ENCODE assay signal across 28 cellular contexts in the genomic region with DNA sequence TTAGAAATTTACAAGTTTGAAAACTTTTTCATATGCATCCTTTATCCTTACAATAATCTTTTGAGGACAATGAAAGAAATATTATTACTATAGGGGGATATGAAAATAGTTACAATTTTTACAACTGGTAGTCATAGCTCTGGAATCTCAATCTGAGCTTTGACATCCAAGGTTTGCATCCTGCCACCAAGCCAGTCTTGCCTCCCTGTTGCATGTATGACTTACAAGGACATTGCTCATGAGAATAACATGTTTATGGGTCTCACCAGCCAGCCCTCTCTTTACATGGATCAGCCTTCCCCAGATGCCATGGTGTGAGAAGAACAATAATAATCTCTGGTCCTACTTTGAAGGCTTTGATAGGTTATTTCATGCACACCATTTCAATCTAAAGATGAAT.
"Had no signal": no experiment of that assay in that cellular context is flagged by ENCODE, and none has a peak within 500 bp of the region (broad histone marks: within the 10 kb centered on the region; RNA-seq: fewer than 3 reads in every experiment).

No MANE protein-coding gene starts in this region.

- H3K27ac Mint-ChIP-seq: activated CD4-positive, alpha-beta memory T cell treated with anti-CD3 and anti-CD28 coated beads, Interleukin-2, amount 10 ng/mL, durations not matched to agents 7 days and 5 days; activated CD4-positive, alpha-beta T cell treated with anti-CD3 and anti-CD28 coated beads, Interleukin-2, amount 10 ng/mL, durations not matched to agents 7 days and 5 days; activated CD8-positive, alpha-beta memory T cell treated with anti-CD3 and anti-CD28 coated beads, Interleukin-2, amount 10 ng/mL, durations not matched to agents 7 days and 5 days; activated naive CD4-positive, alpha-beta T cell treated with anti-CD3 and anti-CD28 coated beads, Interleukin-2, amount 50 U/mL, for 72 hours; activated T-cell treated with anti-CD3 and anti-CD28 coated beads, Interleukin-2, amount 50 U/mL, for 72 hours; neural progenitor cell; T-helper 1 cell treated with Interleukin-12 subunit alpha and Interleukin-12 subunit beta and Interleukin-4 antibody, amounts not matched to agents 30 μg/mL and 1 μg/mL, for 36 hours had no signal

- H3K36me3 Mint-ChIP-seq: neural progenitor cell had no signal

- H3K9me3 Mint-ChIP-seq: activated CD4-positive, alpha-beta memory T cell treated with anti-CD3 and anti-CD28 coated beads, Interleukin-2, amount 10 ng/mL, durations not matched to agents 7 days and 5 days; activated naive CD4-positive, alpha-beta T cell treated with anti-CD3 and anti-CD28 coated beads, Interleukin-2, amount 50 U/mL, for 72 hours; activated T-cell treated with anti-CD3 and anti-CD28 coated beads, Interleukin-2, amount 50 U/mL, for 72 hours; effector memory CD8-positive, alpha-beta T cell; neural progenitor cell; T-helper 1 cell treated with Interleukin-12 subunit alpha and Interleukin-12 subunit beta and Interleukin-4 antibody, amounts not matched to agents 30 μg/mL and 1 μg/mL, for 36 hours had no signal

- ATAC-seq: activated CD8-positive, alpha-beta memory T cell treated with anti-CD3 and anti-CD28 coated beads, Interleukin-2, amount 10 ng/mL, durations not matched to agents 7 days and 5 days; activated naive CD4-positive, alpha-beta T cell treated with anti-CD3 and anti-CD28 coated beads, Interleukin-2, amount 50 U/mL, for 72 hours; activated T-cell treated with anti-CD3 and anti-CD28 coated beads, Interleukin-2, amount 50 U/mL, for 72 hours; effector memory CD8-positive, alpha-beta T cell; gastroesophageal sphincter; left colon; naive thymus-derived CD4-positive, alpha-beta T cell; right cardiac atrium had no signal

- H3K4me3 Mint-ChIP-seq: activated CD4-positive, alpha-beta memory T cell treated with anti-CD3 and anti-CD28 coated beads, Interleukin-2, amount 10 ng/mL, durations not matched to agents 7 days and 5 days; activated CD4-positive, alpha-beta T cell treated with anti-CD3 and anti-CD28 coated beads, Interleukin-2, amount 10 ng/mL, durations not matched to agents 7 days and 5 days; activated CD8-positive, alpha-beta memory T cell treated with anti-CD3 and anti-CD28 coated beads, Interleukin-2, amount 10 ng/mL, durations not matched to agents 7 days and 5 days; activated T-cell treated with anti-CD3 and anti-CD28 coated beads, Interleukin-2, amount 50 U/mL, for 72 hours; effector memory CD8-positive, alpha-beta T cell; naive thymus-derived CD4-positive, alpha-beta T cell; neural progenitor cell; T-helper 1 cell treated with Interleukin-12 subunit alpha and Interleukin-12 subunit beta and Interleukin-4 antibody, amounts not matched to agents 30 μg/mL and 1 μg/mL, for 36 hours had no signal

- DNase-seq: activated CD4-positive, alpha-beta memory T cell treated with anti-CD3 and anti-CD28 coated beads, Interleukin-2, amount 10 ng/mL, durations not matched to agents 7 days and 5 days; activated CD4-positive, alpha-beta T cell treated with anti-CD3 and anti-CD28 coated beads, Interleukin-2, amount 10 ng/mL, durations not matched to agents 7 days and 5 days; activated CD4-positive, CD25-positive, alpha-beta regulatory T cell treated with anti-CD3 and anti-CD28 coated beads, Interleukin-2, amount 50 U/mL, for 72 hours; activated CD8-positive, alpha-beta memory T cell treated with anti-CD3 and anti-CD28 coated beads, Interleukin-2, amount 10 ng/mL, durations not matched to agents 7 days and 5 days; activated naive CD4-positive, alpha-beta T cell; activated T-cell treated with anti-CD3 and anti-CD28 coated beads, Interleukin-2, amount 50 U/mL, for 72 hours; amniotic stem cell; caudate nucleus; cortex of kidney; effector memory CD8-positive, alpha-beta T cell; hippocampal formation; kidney; left colon; midbrain; naive thymus-derived CD4-positive, alpha-beta T cell; occipital lobe; right cardiac atrium; spleen; stimulated activated CD4-positive, alpha-beta T cell treated with anti-CD3 and anti-CD28 coated beads, Interleukin-2, amount 100 ng/mL, for 48 hours; stimulated activated naive CD4-positive, alpha-beta T cell treated with Interleukin-2 at 50 U/mL for 16 hours; SW 1271; T-helper 9 cell; testis; transverse colon had no signal

- H3K27me3 Mint-ChIP-seq: activated CD4-positive, alpha-beta memory T cell treated with anti-CD3 and anti-CD28 coated beads, Interleukin-2, amount 10 ng/mL, durations not matched to agents 7 days and 5 days; activated CD4-positive, alpha-beta T cell treated with anti-CD3 and anti-CD28 coated beads, Interleukin-2, amount 10 ng/mL, durations not matched to agents 7 days and 5 days; activated CD8-positive, alpha-beta memory T cell treated with anti-CD3 and anti-CD28 coated beads, Interleukin-2, amount 10 ng/mL, durations not matched to agents 7 days and 5 days; effector memory CD8-positive, alpha-beta T cell; naive thymus-derived CD4-positive, alpha-beta T cell had no signal

- H3K4me1 Mint-ChIP-seq: activated CD4-positive, alpha-beta memory T cell treated with anti-CD3 and anti-CD28 coated beads, Interleukin-2, amount 10 ng/mL, durations not matched to agents 7 days and 5 days; neural progenitor cell had no signal
